In genomic region chr7:117951285-117951684, GRCh38 we compare ENCODE assay signal across 14 cellular contexts.
DNase-seq lines count a peak whose midpoint lies in the region; ATAC-seq, FAIRE-seq and TF ChIP-seq lines count a peak whose summit lies in the region.
"Had no signal": no experiment of that assay in that cellular context is flagged by ENCODE, and none has a peak within 500 bp of the region (broad histone marks: within the 10 kb centered on the region; RNA-seq: fewer than 3 reads in every experiment).

No MANE protein-coding gene starts in this region.

- CTCF ChIA-PET in MCF 10A (lab: Yijun Ruan, JAX) (interaction anchor here (0.6 to 1.2 kb wide), 6 partner anchors 24 to 201 kb away, joined by 3 to 5 read pairs (median 4); no protein-coding TSS in a partner anchor), K562 (lab: Yijun Ruan, JAX; ENCODE audit: low intra/inter-chr PET ratio) (no interaction called here)

- H3K27ac ChIP-seq in breast epithelium, result no peak overlapping the region
- no peak overlapping the region for H3K27ac ChIP-seq in K562 (ENCODE audit: extremely low read depth, low read depth, low read length)
- H3K27ac ChIP-seq in keratinocyte (ENCODE audit: control insufficient read depth, insufficient read depth, low read length), result peak overlapping the region; percentile 27
- H3K27ac ChIP-seq: BLaER1 treated with 17β-estradiol and CSF1 and Interleukin-3, amounts not matched to agents 10 nM and 100 nM had no signal

- H3K4me1 Mint-ChIP-seq in MCF 10A (ENCODE audit: insufficient read depth, unreplicated experiment), result peaks cover 36% of the 10 kb centered on the region
- H3K4me1 Mint-ChIP-seq in activated T-helper 17 cell treated with anti-CD3 and anti-CD28 coated beads, Interleukin-2, amount 50 U/mL, for 72 hours, result no peaks in the 10 kb centered on the region

- no peaks in the 10 kb centered on the region for H3K27me3 ChIP-seq in breast epithelium
- no peaks in the 10 kb centered on the region for H3K27me3 ChIP-seq in K562 (ENCODE audit: control insufficient read depth in 2 of 2, insufficient read depth in 2 of 2, low read length in 2 of 2)
- no peaks in the 10 kb centered on the region for H3K27me3 ChIP-seq in keratinocyte (ENCODE audit: control insufficient read depth, extremely low read depth, insufficient read depth, low read length)
- H3K27me3 ChIP-seq: BLaER1 treated with 17β-estradiol and CSF1 and Interleukin-3, amounts not matched to agents 10 nM and 100 nM had no signal

- no peak overlapping the region for H3K4me3 ChIP-seq in breast epithelium
- H3K4me3 ChIP-seq in K562, result no peak overlapping the region
- no peak overlapping the region for H3K4me3 ChIP-seq in keratinocyte (ENCODE audit: control insufficient read depth in 2 of 3, extremely low read depth in 1 of 3, insufficient read depth in 2 of 3, low read depth in 1 of 3, low read length in 3 of 3)
- H3K4me3 ChIP-seq: BLaER1 treated with 17β-estradiol and CSF1 and Interleukin-3, amounts not matched to agents 10 nM and 100 nM had no signal

- no peak for TF ChIP-seq RAD21 in K562 (CRISPR knock-in tag; conservative IDR thresholded peaks at IDR 0.05 in 1 of 2, IDR thresholded peaks at IDR 0.05 in 1 of 2)

- no peaks in the 10 kb centered on the region for H3K9me3 Mint-ChIP-seq in MCF 10A (ENCODE audit: unreplicated experiment)
- H3K9me3 Mint-ChIP-seq in activated T-helper 17 cell treated with anti-CD3 and anti-CD28 coated beads, Interleukin-2, amount 50 U/mL, for 72 hours, result no peaks in the 10 kb centered on the region
- no peaks in the 10 kb centered on the region for H3K9me3 Mint-ChIP-seq in activated naive CD4-positive, alpha-beta T cell treated with anti-CD3 and anti-CD28 coated beads, Interleukin-2, amount 50 U/mL, for 72 hours

- BruUV-seq in MCF 10A (replicated peaks; lab: Mats Ljungman, UMichigan), result no TSS peak
- no TSS peak for BruUV-seq in K562 (replicated peaks; lab: Mats Ljungman, UMichigan)

- in situ Hi-C loops in K562 (cut with MboI), result no loop called here

- intact Hi-C loops in MCF 10A (cut with micrococcal nuclease) (loop anchor here (2.0 kb wide), 1 partner anchor 154 kb away; no protein-coding TSS in a partner anchor), breast epithelium (cut with DNase I; ENCODE audit: low total_unique reads) (no loop called here), K562 (cut with micrococcal nuclease) (no loop called here)

- TF ChIP-seq POLR2A in breast epithelium (IDR thresholded peaks at IDR 0.05), result no peak
- TF ChIP-seq POLR2A in K562 (conservative IDR thresholded peaks at IDR 0.05), result no peak
- TF ChIP-seq POLR2A in GM18505 (IDR thresholded peaks at IDR 0.05; ENCODE audit: borderline replicate concordance, extremely low read depth, insufficient read depth, insufficient read length), result no peak

- H3K9ac ChIP-seq in K562 (ENCODE audit: insufficient read depth in 1 of 2, low read depth in 2 of 2, low read length in 2 of 2) (no peak overlapping the region), keratinocyte (ENCODE audit: control insufficient read depth, extremely low read depth, insufficient read depth, low read length) (no peak overlapping the region)
- H3K9ac ChIP-seq: BLaER1 treated with 17β-estradiol and CSF1 and Interleukin-3, amounts not matched to agents 10 nM and 100 nM had no signal

- H3K36me3 ChIP-seq in breast epithelium, result no peaks in the 10 kb centered on the region
- H3K36me3 ChIP-seq in K562 (ENCODE audit: control insufficient read depth, insufficient read depth, low read length), result no peaks in the 10 kb centered on the region
- H3K36me3 ChIP-seq in keratinocyte (ENCODE audit: control insufficient read depth in 2 of 2, extremely low read depth in 1 of 2, insufficient read depth in 2 of 2, low read length in 2 of 2), result no peaks in the 10 kb centered on the region
- H3K36me3 ChIP-seq: BLaER1 treated with 17β-estradiol and CSF1 and Interleukin-3, amounts not matched to agents 10 nM and 100 nM had no signal

- H2AFZ ChIP-seq in K562 (ENCODE audit: low read depth, low read length) (no peak overlapping the region), keratinocyte (ENCODE audit: control insufficient read depth, low read length) (peak overlapping the region; percentile 14)

- FAIRE-seq in K562 (lab: Jason Lieb, UNC) (no peak), keratinocyte (lab: Jason Lieb, UNC) (peak; percentile 93)

- H4K20me1 ChIP-seq in K562 (replicated peaks; ENCODE audit: control insufficient read depth, insufficient read depth, low read length) (no peaks in the 10 kb centered on the region), keratinocyte (ENCODE audit: control insufficient read depth, extremely low read depth, insufficient read depth, low read length) (no peaks in the 10 kb centered on the region)
- H4K20me1 ChIP-seq: BLaER1 treated with 17β-estradiol and CSF1 and Interleukin-3, amounts not matched to agents 10 nM and 100 nM had no signal

- H3K9me1 ChIP-seq in K562 (ENCODE audit: control insufficient read depth, insufficient read depth, low read length), result no peaks in the 10 kb centered on the region
- H3K9me1 ChIP-seq in keratinocyte (ENCODE audit: control insufficient read depth, extremely low read depth, insufficient read depth, low read length), result no peaks in the 10 kb centered on the region

- peak; percentile 25 for DNase-seq in MCF 10A (ENCODE audit: unreplicated experiment)
- no peak for DNase-seq in breast epithelium (ENCODE audit: low spot score in 2 of 2)
- DNase-seq in K562 (ENCODE audit: extremely low read depth in 1 of 4, low spot score in 3 of 4), result no peak
- DNase-seq in keratinocyte (ENCODE audit: low read depth, low spot score), result peak; percentile 69
- no peak for DNase-seq in amniotic stem cell (lab: John Stamatoyannopoulos, UW)
- no peak for DNase-seq in activated naive CD4-positive, alpha-beta T cell treated with anti-CD3 and anti-CD28 coated beads, Interleukin-2, amount 50 U/mL, for 72 hours (ENCODE audit: low spot score in 2 of 2)
- DNase-seq: EL; H7; Karpas-422; NCI-H226; NK-92 treated with Interleukin-12 subunit alpha and Interleukin-12 subunit beta, amount 100 ng/mL, for 24 hours had no signal

- H3K4me2 ChIP-seq in K562 (ENCODE audit: insufficient read depth, low read length) (no peak overlapping the region), keratinocyte (ENCODE audit: control insufficient read depth, extremely low read depth, insufficient read depth, low read depth, low read length) (peak overlapping the region; percentile 47)
- H3K4me2 ChIP-seq: BLaER1 treated with 17β-estradiol and CSF1 and Interleukin-3, amounts not matched to agents 10 nM and 100 nM had no signal

- ATAC-seq in K562 (peak; percentile 45; the same call in 2 of the 3 replicates), GM18505 (IDR thresholded peaks at IDR 0.05; ENCODE audit: unreplicated experiment) (no peak)
- ATAC-seq in activated T-helper 17 cell treated with anti-CD3 and anti-CD28 coated beads, Interleukin-2, amount 50 U/mL, for 72 hours (replicated peaks), result no peak
- no peak for ATAC-seq in activated naive CD4-positive, alpha-beta T cell treated with anti-CD3 and anti-CD28 coated beads, Interleukin-2, amount 50 U/mL, for 72 hours

- H3K9me3 ChIP-seq in breast epithelium (peaks cover 0 to 6% of the 10 kb centered on the region in 2 donors), K562 (replicated peaks; ENCODE audit: control insufficient read depth, insufficient read depth, low read depth, low read length) (no peaks in the 10 kb centered on the region), keratinocyte (ENCODE audit: control insufficient read depth, low read depth, low read length) (no peaks in the 10 kb centered on the region)

- WGBS in K562 (ENCODE audit: insufficient coverage, low coverage, missing lambda C conversion rate), result 0% methylated on average over 5 of the region's 5 CpGs

- no peaks in the 10 kb centered on the region for H3K4me1 ChIP-seq in breast epithelium
- no peaks in the 10 kb centered on the region for H3K4me1 ChIP-seq in K562 (replicated peaks in 1 of 2; ENCODE audit: control insufficient read depth in 2 of 2, insufficient read depth in 2 of 2, low read length in 2 of 2)
- H3K4me1 ChIP-seq in keratinocyte (ENCODE audit: control insufficient read depth, extremely low read depth, insufficient read depth, low read length), result peaks cover 34% of the 10 kb centered on the region
- H3K4me1 ChIP-seq: BLaER1 treated with 17β-estradiol and CSF1 and Interleukin-3, amounts not matched to agents 10 nM and 100 nM had no signal

- H3K79me2 ChIP-seq in K562 (ENCODE audit: control insufficient read depth, insufficient read depth, low read length) (no peaks in the 10 kb centered on the region), keratinocyte (ENCODE audit: control insufficient read depth, insufficient read depth, low read length) (no peaks in the 10 kb centered on the region)

- H3K4me3 Mint-ChIP-seq in MCF 10A (ENCODE audit: unreplicated experiment), result no peak overlapping the region
- no peak overlapping the region for H3K4me3 Mint-ChIP-seq in activated T-helper 17 cell treated with anti-CD3 and anti-CD28 coated beads, Interleukin-2, amount 50 U/mL, for 72 hours

- peak overlapping the region; percentile 14 for H3K27ac Mint-ChIP-seq in MCF 10A (ENCODE audit: low read depth, unreplicated experiment)
- H3K27ac Mint-ChIP-seq in activated T-helper 17 cell treated with anti-CD3 and anti-CD28 coated beads, Interleukin-2, amount 50 U/mL, for 72 hours, result no peak overlapping the region
- no peak overlapping the region for H3K27ac Mint-ChIP-seq in activated naive CD4-positive, alpha-beta T cell treated with anti-CD3 and anti-CD28 coated beads, Interleukin-2, amount 50 U/mL, for 72 hours

- H3K36me3 Mint-ChIP-seq in MCF 10A (ENCODE audit: insufficient read depth, unreplicated experiment), result no peaks in the 10 kb centered on the region
- no peaks in the 10 kb centered on the region for H3K36me3 Mint-ChIP-seq in activated T-helper 17 cell treated with anti-CD3 and anti-CD28 coated beads, Interleukin-2, amount 50 U/mL, for 72 hours (ENCODE audit: low read depth)
- no peaks in the 10 kb centered on the region for H3K36me3 Mint-ChIP-seq in activated naive CD4-positive, alpha-beta T cell treated with anti-CD3 and anti-CD28 coated beads, Interleukin-2, amount 50 U/mL, for 72 hours

- dilution Hi-C loops in keratinocyte (cut with MboI; ENCODE audit: extremely low pct_ligation_motif_present, low sequenced_read_pairs), result no loop called here

- no peak for TF ChIP-seq CTCF in MCF 10A (IDR thresholded peaks at IDR 0.05; ENCODE audit: unreplicated experiment)
- no peak for TF ChIP-seq CTCF in breast epithelium (IDR thresholded peaks at IDR 0.05)
- no peak for TF ChIP-seq CTCF in K562 (IDR thresholded peaks at IDR 0.05 in 2 of 3, conservative IDR thresholded peaks at IDR 0.05 in 1 of 3; ENCODE audit: insufficient read depth in 2 of 3, low read depth in 1 of 3, low read length in 3 of 3)
- TF ChIP-seq CTCF in keratinocyte (optimal IDR thresholded peaks at IDR 0.05 in 1 of 3, IDR thresholded peaks at IDR 0.05 in 1 of 3, conservative IDR thresholded peaks at IDR 0.05 in 1 of 3; ENCODE audit: extremely low read depth in 1 of 3, insufficient read depth in 2 of 3, low read length in 3 of 3), result peak in 2 of 3 experiments; percentile 15 to 37

- no peak for TF ChIP-seq EP300 in K562 (IDR thresholded peaks at IDR 0.05; ENCODE audit: low read length)

- H3K27me3 Mint-ChIP-seq in MCF 10A (ENCODE audit: insufficient read depth, unreplicated experiment), result no peaks in the 10 kb centered on the region
- H3K27me3 Mint-ChIP-seq in activated T-helper 17 cell treated with anti-CD3 and anti-CD28 coated beads, Interleukin-2, amount 50 U/mL, for 72 hours, result peaks cover 7% of the 10 kb centered on the region

- POLR2A ChIA-PET in MCF 10A (lab: Yijun Ruan, JAX) (interaction anchor here (1.3 to 1.4 kb wide), 2 partner anchors 11 to 128 kb away, joined by 3 read pairs; no protein-coding TSS in a partner anchor), K562 (lab: Yijun Ruan, JAX) (no interaction called here)

Comparison
In these comparisons a context has a peak if more than half of its experiments do, and no peak if none do; other contexts are left out.
1. DNase-seq: peak in MCF 10A (single experiment) and keratinocyte (single experiment); none in breast epithelium (0 of 2), K562 (0 of 4), amniotic stem cell (single experiment) and activated naive CD4-positive, alpha-beta T cell treated with anti-CD3 and anti-CD28 coated beads, Interleukin-2, amount 50 U/mL, for 72 hours (0 of 2).
2. CTCF ChIP-seq: peak in keratinocyte (2 of 3); none in MCF 10A (single experiment), breast epithelium (0 of 3) and K562 (0 of 3).